Comparison of ENCODE assay signal across 27 cellular contexts in genomic region chrX:139446832-139447231, GRCh38.
"Had no signal": no experiment of that assay in that cellular context is flagged by ENCODE, and none has a peak within 500 bp of the region (broad histone marks: within the 10 kb centered on the region; RNA-seq: fewer than 3 reads in every experiment).

No MANE protein-coding gene starts in this region.

- ATAC-seq: naive thymus-derived CD4-positive, alpha-beta T cell; natural killer cell; right cardiac atrium; right lobe of liver; stimulated activated memory B cell treated with anti-CD40 and anti-IgM and Interleukin-4, amounts not matched to agents 10 μg/mL and 1 μg/mL and 100 μg/mL, for 72 hours; stimulated activated naive CD8-positive, alpha-beta T cell treated with anti-CD3 and anti-CD28 coated beads, Interleukin-15, amount 100 ng/mL, for 72 hours; stimulated activated naive CD8-positive, alpha-beta T cell treated with anti-CD3 and anti-CD28 coated beads, Interleukin-15, Interleukin-2, amounts not matched to agents 100 U/mL and 50 U/mL, for 24 hours; upper lobe of right lung had no signal

- H3K36me3 ChIP-seq: neural progenitor cell, ovary, prostate gland, right lobe of liver, spleen, suprapubic skin, tibial artery, transverse colon, upper lobe of right lung, uterus had no signal

- H3K27me3 ChIP-seq: neural progenitor cell, ovary, spleen, suprapubic skin, testis, tibial artery, transverse colon, upper lobe of right lung, uterus had no signal

- DNase-seq: naive thymus-derived CD4-positive, alpha-beta T cell; natural killer cell; occipital lobe; ovary; right cardiac atrium; spleen; stimulated activated CD4-positive, alpha-beta T cell treated with anti-CD3 and anti-CD28 coated beads, Interleukin-12 subunit alpha, Interleukin-12 subunit beta, amount 100 ng/mL, for 4 hours; stimulated activated CD4-positive, alpha-beta T cell treated with anti-CD3 and anti-CD28 coated beads, Interleukin-1b, Interleukin-23, amount 100 ng/mL, for 48 hours; stimulated activated CD4-positive, alpha-beta T cell treated with anti-CD3 and anti-CD28 coated beads, Interleukin-4, amount 100 ng/mL, for 1 hour; stimulated activated CD4-positive, alpha-beta T cell treated with anti-CD3 and anti-CD28 coated beads, Interleukin-4, amount 100 ng/mL, for 4 hours; stimulated activated CD8-positive, alpha-beta memory T cell treated with anti-CD3 and anti-CD28 coated beads, Interleukin-4, amount 100 ng/mL, for 48 hours; stimulated activated naive CD4-positive, alpha-beta T cell; stimulated activated naive CD8-positive, alpha-beta T cell treated with anti-CD3 and anti-CD28 coated beads, Interleukin-15, amount 100 ng/mL, for 72 hours; stimulated activated naive CD8-positive, alpha-beta T cell treated with anti-CD3 and anti-CD28 coated beads, Interleukin-15, Interleukin-2, amounts not matched to agents 100 U/mL and 50 U/mL, for 24 hours; substantia nigra; testis; tibial artery; transverse colon; upper lobe of right lung; uterus had no signal

- H3K4me3 ChIP-seq: neural progenitor cell, ovary, prostate gland, right lobe of liver, skin epidermis, smooth muscle cell, spleen, suprapubic skin, testis, tibial artery, transverse colon, upper lobe of right lung, uterus had no signal
